25 cellular contexts compared by ENCODE assay signal in genomic region chr6:1500874-1501273, GRCh38.
DNase-seq lines count a peak whose midpoint lies in the region; ATAC-seq, FAIRE-seq and TF ChIP-seq lines count a peak whose summit lies in the region.
"Had no signal": no experiment of that assay in that cellular context is flagged by ENCODE, and none has a peak within 500 bp of the region (broad histone marks: within the 10 kb centered on the region; RNA-seq: fewer than 3 reads in every experiment).

No MANE protein-coding gene starts in this region.

- no peak overlapping the region for H2BK120ac ChIP-seq in H1 (replicated peaks; ENCODE audit: low read depth, low read length)

- POLR2A ChIA-PET in HEK293 (lab: Yijun Ruan, JAX) (no interaction called here), H1 (lab: Charles Lee; ENCODE audit: partially characterized antibody) (no interaction called here)

- H3K14ac ChIP-seq in H1 (ENCODE audit: insufficient read length) = no peak overlapping the region

- no peak overlapping the region for H2BK15ac ChIP-seq in H1 (ENCODE audit: low read length)

- H3K9ac ChIP-seq in H1 (replicated peaks in 1 of 4; ENCODE audit: extremely low read depth in 1 of 4, low read depth in 3 of 4, low read length in 3 of 4) = no peak overlapping the region
- H3K9ac ChIP-seq in endodermal cell (ENCODE audit: extremely low read depth, low read length, poor library complexity, severe bottlenecking) = no peak overlapping the region
- H3K9ac ChIP-seq in GM23248 = no peak overlapping the region
- H3K9ac ChIP-seq: BLaER1 treated with 17β-estradiol and CSF1 and Interleukin-3, amounts not matched to agents 10 nM and 100 nM had no signal

- no peaks in the 10 kb centered on the region for H3K79me1 ChIP-seq in H1 (ENCODE audit: low read depth, low read length)

- no peak for TF ChIP-seq EP300 in H1 (IDR thresholded peaks at IDR 0.05; ENCODE audit: borderline replicate concordance in 1 of 2, low read depth in 2 of 2, low read length in 2 of 2)

- H2BK5ac ChIP-seq in H1 (ENCODE audit: low read depth, low read length) = no peak overlapping the region

- no peaks in the 10 kb centered on the region for H3K36me3 Mint-ChIP-seq in neural crest cell (ENCODE audit: low read depth)
- H3K36me3 Mint-ChIP-seq in endodermal cell (ENCODE audit: low read depth) = no peaks in the 10 kb centered on the region
- H3K36me3 Mint-ChIP-seq: CD14-positive monocyte; CD8-positive, alpha-beta memory T cell had no signal

- CTCF ChIA-PET in HEK293 (lab: Yijun Ruan, JAX) = no interaction called here
- CTCF ChIA-PET in H1 (lab: Charles Lee; ENCODE audit: partially characterized antibody) = no interaction called here

- H3K27ac ChIP-seq in HEK293 (ENCODE audit: extremely low read depth, low read depth, low read length) (no peak overlapping the region), H1 (ENCODE audit: low read depth, low read length) (no peak overlapping the region), endodermal cell (ENCODE audit: low read depth, low read length) (no peak overlapping the region), GM23248 (no peak overlapping the region)
- H3K27ac ChIP-seq: A549; BLaER1 treated with 17β-estradiol and CSF1 and Interleukin-3, amounts not matched to agents 10 nM and 100 nM had no signal

- H4K8ac ChIP-seq in H1 (ENCODE audit: extremely low read depth, insufficient read depth, low read length) = 0 out of 2 replicates have a peak overlapping the region, but pooled peaks have one; percentile 4

- intact Hi-C loops in mucosa of descending colon (cut with DNase I, micrococcal nuclease) = no loop called here

- no peak overlapping the region for H2AK5ac ChIP-seq in H1 (ENCODE audit: low read depth, low read length)

- H2AFZ ChIP-seq in H1 (ENCODE audit: low read length) (no peak overlapping the region), GM23248 (no peak overlapping the region)

- H3K9me3 ChIP-seq in HEK293 (ENCODE audit: control insufficient read depth, insufficient read depth, low read depth, low read length) = no peaks in the 10 kb centered on the region
- peaks cover 3 to 5% of the 10 kb centered on the region in 2 experiments; a peak in 3 of 4 replicates for H3K9me3 ChIP-seq in H1 (ENCODE audit: insufficient read depth in 2 of 2, low read depth in 1 of 2, low read length in 1 of 2)
- H3K9me3 ChIP-seq in mucosa of descending colon = no peaks in the 10 kb centered on the region
- no peaks in the 10 kb centered on the region for H3K9me3 ChIP-seq in endodermal cell (ENCODE audit: control insufficient read depth, low read length)
- H3K9me3 ChIP-seq in GM23248 (ENCODE audit: low read depth) = no peaks in the 10 kb centered on the region
- H3K9me3 ChIP-seq: BE2C had no signal

- no peak overlapping the region for H2BK12ac ChIP-seq in H1 (ENCODE audit: low read depth, low read length)

- no peak overlapping the region for H3K4ac ChIP-seq in H1 (replicated peaks; ENCODE audit: insufficient read length, low read depth, low read length)

- H4K91ac ChIP-seq in H1 (replicated peaks; ENCODE audit: insufficient read length, low read length) = no peak overlapping the region

- H3K23ac ChIP-seq in H1 (ENCODE audit: insufficient read length) = no peak overlapping the region

- ATAC-seq in mucosa of descending colon = peak; percentile 44
- no peak for ATAC-seq in GM18873 (IDR thresholded peaks at IDR 0.05; ENCODE audit: low FRiP score, unreplicated experiment)
- ATAC-seq in HG03378 (IDR thresholded peaks at IDR 0.05; ENCODE audit: unreplicated experiment) = no peak
- ATAC-seq: A549, GM12878, HCT116 had no signal

- H4K5ac ChIP-seq in H1 (ENCODE audit: insufficient read length, low read depth, low read length) = no peak overlapping the region

- H2BK20ac ChIP-seq in H1 (ENCODE audit: low read length) = no peak overlapping the region

- DNase-seq in H1 (ENCODE audit: low read depth in 1 of 2, low spot score in 2 of 2) (no peak), mucosa of descending colon (peak in 1 of 3 donors; percentile 7), neural crest cell (ENCODE audit: low read depth, low spot score) (no peak), endodermal cell (no peak), GM23248 (no peak)
- DNase-seq: 8988T; ACHN; AML-193; BE2C; CD4-positive, alpha-beta T cell; CD8-positive, alpha-beta memory T cell; DMS 273 treated with DMSO at 0.1 percent for 48 hours; DMS79; EL; GDM1; H9 had no signal

- H3K4me3 ChIP-seq in HEK293 (ENCODE audit: low read depth, low read length) (no peak overlapping the region), H1 (ENCODE audit: extremely low read depth in 1 of 4, insufficient read depth in 2 of 4, low read depth in 3 of 4, low read length in 4 of 4) (no peak overlapping the region), mucosa of descending colon (no peak overlapping the region), endodermal cell (ENCODE audit: low read length) (no peak overlapping the region), GM23248 (no peak overlapping the region)
- H3K4me3 ChIP-seq: A549; BLaER1 treated with 17β-estradiol and CSF1 and Interleukin-3, amounts not matched to agents 10 nM and 100 nM; GM12878 had no signal

- peaks cover 5% of the 10 kb centered on the region for H3K4me1 Mint-ChIP-seq in neural crest cell
- H3K4me1 Mint-ChIP-seq in endodermal cell = peaks cover 1% of the 10 kb centered on the region
- H3K4me1 Mint-ChIP-seq: CD14-positive monocyte; CD8-positive, alpha-beta memory T cell had no signal

- in situ Hi-C loops in GM23248 (cut with MboI) = no loop called here

- no peaks in the 10 kb centered on the region for H3K4me1 ChIP-seq in HEK293 (ENCODE audit: control insufficient read depth, insufficient read depth, low read length)
- H3K4me1 ChIP-seq in H1 (replicated peaks in 1 of 4; ENCODE audit: control insufficient read depth in 3 of 4, insufficient read depth in 4 of 4, low read length in 3 of 4) = peaks cover 3 to 16% (median 11%) of the 10 kb centered on the region in 4 experiments
- peaks cover 8% of the 10 kb centered on the region for H3K4me1 ChIP-seq in mucosa of descending colon (ENCODE audit: low read depth)
- no peaks in the 10 kb centered on the region for H3K4me1 ChIP-seq in endodermal cell (ENCODE audit: control insufficient read depth, insufficient read depth, low read length)
- no peaks in the 10 kb centered on the region for H3K4me1 ChIP-seq in GM23248 (ENCODE audit: insufficient read depth)
- H3K4me1 ChIP-seq: A549; BE2C; BLaER1 treated with 17β-estradiol and CSF1 and Interleukin-3, amounts not matched to agents 10 nM and 100 nM had no signal

- H3K4me2 ChIP-seq in H1 (ENCODE audit: insufficient read depth in 1 of 2, low read depth in 2 of 2, low read length in 2 of 2) = no peak overlapping the region
- no peak overlapping the region for H3K4me2 ChIP-seq in GM23248 (ENCODE audit: unreplicated experiment)
- H3K4me2 ChIP-seq: A549; BLaER1 treated with 17β-estradiol and CSF1 and Interleukin-3, amounts not matched to agents 10 nM and 100 nM had no signal

- WGBS in H1 (ENCODE audit: extremely low coverage in 1 of 2, insufficient coverage in 1 of 2, insufficient read length in 1 of 2, insufficient replicate concordance in 2 of 2, low coverage in 1 of 2, low lambda C conversion rate in 2 of 2, missing lambda C conversion rate in 1 of 2), 2 experiments = 89% methylated on average over 11 of the region's 11 CpGs; no CpG with 5 or more reads in 1 of the 2 experiments
- WGBS in endodermal cell (ENCODE audit: insufficient coverage in 1 of 2, insufficient read length in 1 of 2), 2 experiments = 88 to 94% methylated on average over 6 to 11 of the region's 11 CpGs
- 77 to 80% methylated on average over 10 to 11 of the region's 11 CpGs for WGBS in GM23248 (ENCODE audit: low coverage in 1 of 2, low lambda C conversion rate in 2 of 2, missing lambda C conversion rate in 2 of 2), 2 experiments

- H3K27me3 Mint-ChIP-seq in neural crest cell (ENCODE audit: low read depth) (no peaks in the 10 kb centered on the region), endodermal cell (ENCODE audit: insufficient read depth) (peaks cover 2% of the 10 kb centered on the region)

- H3K56ac ChIP-seq in H1 (replicated peaks; ENCODE audit: insufficient read length, low read depth, low read length) = no peak overlapping the region

- no peaks in the 10 kb centered on the region for H3K23me2 ChIP-seq in H1 (ENCODE audit: low read depth, low read length)

- no peak overlapping the region for H3K18ac ChIP-seq in H1 (ENCODE audit: extremely low read depth, low read length)

- TF ChIP-seq CTCF in HEK293 (tag by site-specific recombination; IDR thresholded peaks at IDR 0.05) (no peak), H1 (IDR thresholded peaks at IDR 0.05; ENCODE audit: control extremely low read depth in 1 of 3, insufficient read depth in 1 of 3, low read depth in 1 of 3, low read length in 3 of 3) (no peak), mucosa of descending colon (IDR thresholded peaks at IDR 0.05) (no peak), neural crest cell (conservative IDR thresholded peaks at IDR 0.05) (no peak), endodermal cell (conservative IDR thresholded peaks at IDR 0.05) (no peak)

- TF ChIP-seq POLR2A in H1 (IDR thresholded peaks at IDR 0.05; ENCODE audit: control extremely low read depth in 1 of 2, low read depth in 2 of 2, low read length in 2 of 2) = no peak

- no peaks in the 10 kb centered on the region for H3K9me2 ChIP-seq in GM23248 (ENCODE audit: insufficient read depth)

- H4K20me1 ChIP-seq in H1 (replicated peaks in 1 of 2; ENCODE audit: control insufficient read depth in 1 of 2, insufficient read depth in 2 of 2, low read length in 2 of 2) (no peaks in the 10 kb centered on the region), GM23248 (ENCODE audit: insufficient read depth) (no peaks in the 10 kb centered on the region)
- H4K20me1 ChIP-seq: BLaER1 treated with 17β-estradiol and CSF1 and Interleukin-3, amounts not matched to agents 10 nM and 100 nM had no signal

- FAIRE-seq in H1 (lab: Jason Lieb, UNC) = no peak
- FAIRE-seq: A549, D721Med, GM12878 had no signal

- H3K36me3 ChIP-seq in HEK293 (ENCODE audit: control insufficient read depth in 2 of 2, insufficient read depth in 1 of 2, low read length in 2 of 2) (no peaks in the 10 kb centered on the region), H1 (ENCODE audit: control insufficient read depth in 2 of 4, insufficient read depth in 4 of 4, low read length in 3 of 4) (no peaks in the 10 kb centered on the region), mucosa of descending colon (ENCODE audit: low read depth) (no peaks in the 10 kb centered on the region), endodermal cell (ENCODE audit: control insufficient read depth, insufficient read depth, low read length) (no peaks in the 10 kb centered on the region), GM23248 (ENCODE audit: low read depth) (no peaks in the 10 kb centered on the region)
- H3K36me3 ChIP-seq: BE2C; BLaER1 treated with 17β-estradiol and CSF1 and Interleukin-3, amounts not matched to agents 10 nM and 100 nM had no signal

- H3K79me2 ChIP-seq in H1 (ENCODE audit: control insufficient read depth in 1 of 2, insufficient read depth in 2 of 2, low read length in 2 of 2) (no peaks in the 10 kb centered on the region), GM23248 (ENCODE audit: insufficient read depth) (no peaks in the 10 kb centered on the region)

- peak overlapping the region; percentile 30 for H3K27ac Mint-ChIP-seq in neural crest cell (ENCODE audit: unreplicated experiment)
- H3K27ac Mint-ChIP-seq in endodermal cell = no peak overlapping the region
- H3K27ac Mint-ChIP-seq: CD4-positive, alpha-beta T cell; CD8-positive, alpha-beta memory T cell had no signal

- no peaks in the 10 kb centered on the region for H3K27me3 ChIP-seq in H1 (replicated peaks in 1 of 4; ENCODE audit: control insufficient read depth in 3 of 4, extremely low read depth in 1 of 4, insufficient read depth in 3 of 4, low read length in 3 of 4)
- no peaks in the 10 kb centered on the region for H3K27me3 ChIP-seq in endodermal cell (ENCODE audit: control insufficient read depth, insufficient read depth, low read length, poor library complexity, severe bottlenecking)
- H3K27me3 ChIP-seq in GM23248 (replicated peaks; ENCODE audit: insufficient read depth) = no peaks in the 10 kb centered on the region
- H3K27me3 ChIP-seq: BLaER1 treated with 17β-estradiol and CSF1 and Interleukin-3, amounts not matched to agents 10 nM and 100 nM had no signal

- H3K9me3 Mint-ChIP-seq in neural crest cell = no peaks in the 10 kb centered on the region
- H3K9me3 Mint-ChIP-seq in endodermal cell = peaks cover 3% of the 10 kb centered on the region

- no peak for TF ChIP-seq RAD21 in H1 (IDR thresholded peaks at IDR 0.05 in 1 of 2, conservative IDR thresholded peaks at IDR 0.05 in 1 of 2; ENCODE audit: low read depth in 2 of 2, low read length in 2 of 2)

- H3K4me3 Mint-ChIP-seq in neural crest cell (no peak overlapping the region), endodermal cell (no peak overlapping the region)
- H3K4me3 Mint-ChIP-seq: CD14-positive monocyte; CD4-positive, alpha-beta T cell; CD8-positive, alpha-beta memory T cell; H9 had no signal

- H3F3A ChIP-seq in GM23248 (ENCODE audit: insufficient read depth) = no peaks in the 10 kb centered on the region
